In genomic region chr7:155994253-155994811, GRCh38 we compare ENCODE assay signal across 15 cellular contexts.
DNase-seq lines count a peak whose midpoint lies in the region; ATAC-seq and TF ChIP-seq lines count a peak whose summit lies in the region.
"Had no signal": no experiment of that assay in that cellular context is flagged by ENCODE, and none has a peak within 500 bp of the region (broad histone marks: within the 10 kb centered on the region; RNA-seq: fewer than 3 reads in every experiment).

No MANE protein-coding gene starts in this region.

- H3K9ac ChIP-seq in PC-3 (ENCODE audit: low read length) = no peak overlapping the region

- H3K27me3 ChIP-seq in PC-3 (ENCODE audit: low read length) (0 out of 2 replicates have a peak, but pooled peaks cover 3% of the 10 kb centered on the region), WERI-Rb-1 (ENCODE audit: insufficient read depth, low read depth, severe bottlenecking) (peaks cover 79% of the 10 kb centered on the region)

- peaks cover 70% of the 10 kb centered on the region for H3K4me1 Mint-ChIP-seq in activated naive CD4-positive, alpha-beta T cell treated with anti-CD3 and anti-CD28 coated beads, Interleukin-2, amount 10 ng/mL, durations not matched to agents 7 days and 5 days

- H3K4me1 ChIP-seq in PC-3 (ENCODE audit: insufficient read depth, low read length) (no peaks in the 10 kb centered on the region), urinary bladder (ENCODE audit: insufficient read depth) (no peaks in the 10 kb centered on the region)

- CTCF ChIA-PET in activated naive CD4-positive, alpha-beta T cell treated with anti-CD3 and anti-CD28 coated beads, Interleukin-2, amount 10 ng/mL, durations not matched to agents 7 days and 5 days (lab: Charles Lee) = interaction anchor here (1.0 kb wide), 1 partner anchor 30 kb away, joined by 4 read pairs; no protein-coding TSS in a partner anchor
- CTCF ChIA-PET in PC-3 (lab: Charles Lee) = no interaction called here

- H3K36me3 Mint-ChIP-seq in activated naive CD4-positive, alpha-beta T cell treated with anti-CD3 and anti-CD28 coated beads, Interleukin-2, amount 10 ng/mL, durations not matched to agents 7 days and 5 days = no peaks in the 10 kb centered on the region
- H3K36me3 Mint-ChIP-seq: CD14-positive monocyte had no signal

- H3K36me3 ChIP-seq in PC-3 (ENCODE audit: low read depth, low read length) (no peaks in the 10 kb centered on the region), urinary bladder (ENCODE audit: insufficient read depth) (no peaks in the 10 kb centered on the region), WERI-Rb-1 (no peaks in the 10 kb centered on the region)

- no peak overlapping the region for H3K4me2 ChIP-seq in PC-3 (ENCODE audit: low read length)

- no peaks in the 10 kb centered on the region for H3F3A ChIP-seq in PC-3 (ENCODE audit: low read length, unreplicated experiment)

- H3K4me3 ChIP-seq in PC-3 (ENCODE audit: low read length) = no peak overlapping the region
- no peak overlapping the region for H3K4me3 ChIP-seq in urinary bladder (ENCODE audit: low read depth, low read length)
- H3K4me3 ChIP-seq in WERI-Rb-1 (ENCODE audit: low read depth, low read length) = no peak overlapping the region
- H3K4me3 ChIP-seq: GM12878, K562 had no signal

- no peaks in the 10 kb centered on the region for H3K9me2 ChIP-seq in PC-3 (replicated peaks; ENCODE audit: low read length)

- peaks cover 72% of the 10 kb centered on the region for H3K27me3 Mint-ChIP-seq in activated naive CD4-positive, alpha-beta T cell treated with anti-CD3 and anti-CD28 coated beads, Interleukin-2, amount 10 ng/mL, durations not matched to agents 7 days and 5 days

- no peak overlapping the region for H2AFZ ChIP-seq in PC-3 (ENCODE audit: low read length)

- DNase-seq in activated naive CD4-positive, alpha-beta T cell treated with anti-CD3 and anti-CD28 coated beads, Interleukin-2, amount 10 ng/mL, durations not matched to agents 7 days and 5 days = no peak
- no peak for DNase-seq in activated naive CD4-positive, alpha-beta T cell (lab: John Stamatoyannopoulos, UW)
- DNase-seq in PC-3 (no peak), mesenteric fat pad (ENCODE audit: low spot score) (peak; percentile 73), NCI-H2171 treated with DMSO at 0.1 percent for 48 hours (lab: John Stamatoyannopoulos, UW) (no peak), WERI-Rb-1 (no peak)
- no peak for DNase-seq in activated effector memory CD4-positive, alpha-beta T cell treated with Interleukin-2 at 50 U/mL for 16 hours
- DNase-seq: HCEC 1CT; NCI-H146; NCI-H69; NK-92 treated with Interleukin-12 subunit alpha and Interleukin-12 subunit beta, amount 100 ng/mL, for 24 hours had no signal

- H3K79me2 ChIP-seq in PC-3 (ENCODE audit: low read length) = no peaks in the 10 kb centered on the region

- H3K9me3 ChIP-seq in PC-3 (ENCODE audit: low read length) (no peaks in the 10 kb centered on the region), WERI-Rb-1 (ENCODE audit: severe bottlenecking) (no peaks in the 10 kb centered on the region)

- TF ChIP-seq CTCF in PC-3 (conservative IDR thresholded peaks at IDR 0.05; ENCODE audit: low read depth, low read length) (no peak), WERI-Rb-1 (IDR thresholded peaks at IDR 0.05; ENCODE audit: low read depth, low read length) (no peak)

- POLR2A ChIA-PET in PC-3 (lab: Charles Lee; ENCODE audit: unreplicated experiment) = no interaction called here

- WGBS in urinary bladder = 56% methylated on average over 7 of the region's 7 CpGs

- no peaks in the 10 kb centered on the region for H4K20me1 ChIP-seq in PC-3 (ENCODE audit: low read length)

- intact Hi-C loops in PC-3 (cut with micrococcal nuclease) = no loop called here

- ATAC-seq in PC-3 = peak; percentile 31; the same call in 1 of the 2 replicates
- ATAC-seq: GM12878, K562 had no signal

- BruUV-seq in PC-3 (replicated peaks; lab: Mats Ljungman, UMichigan) = no TSS peak

- H3K4me3 Mint-ChIP-seq in activated naive CD4-positive, alpha-beta T cell treated with anti-CD3 and anti-CD28 coated beads, Interleukin-2, amount 10 ng/mL, durations not matched to agents 7 days and 5 days = no peak overlapping the region

- H3K27ac ChIP-seq in PC-3 (ENCODE audit: low read length) = no peak overlapping the region
- peak overlapping the region; percentile 68 for H3K27ac ChIP-seq in urinary bladder (ENCODE audit: low read depth)
- no peak overlapping the region for H3K27ac ChIP-seq in WERI-Rb-1

- peaks cover 15% of the 10 kb centered on the region for H3K9me3 Mint-ChIP-seq in activated naive CD4-positive, alpha-beta T cell treated with anti-CD3 and anti-CD28 coated beads, Interleukin-2, amount 10 ng/mL, durations not matched to agents 7 days and 5 days

- peak overlapping the region; percentile 82 for H3K27ac Mint-ChIP-seq in activated naive CD4-positive, alpha-beta T cell treated with anti-CD3 and anti-CD28 coated beads, Interleukin-2, amount 10 ng/mL, durations not matched to agents 7 days and 5 days
